ENCODE assay signal across 8 cellular contexts in genomic region chr3:11626084-11626463, GRCh38. TPM values are rescaled to one million over a fixed set of nuclear protein-coding genes. Genes with fewer than 3 reads are reported as not detected.
DNase-seq lines count a peak whose midpoint lies in the region; ATAC-seq lines count a peak whose summit lies in the region.
"Had no signal": no experiment of that assay in that cellular context is flagged by ENCODE, and none has a peak within 500 bp of the region (broad histone marks: within the 10 kb centered on the region; RNA-seq: fewer than 3 reads in every experiment).

No MANE protein-coding gene starts in this region.

- peaks cover 5% of the 10 kb centered on the region for H3K79me2 ChIP-seq in trophoblast cell (ENCODE audit: control insufficient read depth, insufficient read depth, low read length, poor library complexity)

- no peak overlapping the region for H2BK120ac ChIP-seq in trophoblast cell (ENCODE audit: insufficient read depth, low read length, poor library complexity)

- no peak overlapping the region for H4K8ac ChIP-seq in trophoblast cell (ENCODE audit: low read depth, low read length)

- H3K4ac ChIP-seq in trophoblast cell (ENCODE audit: low read depth, low read length) = peak overlapping the region; percentile 37

- no peak overlapping the region for H2AK5ac ChIP-seq in trophoblast cell (ENCODE audit: low read length)

- no peak overlapping the region for H2AFZ ChIP-seq in trophoblast cell (ENCODE audit: insufficient read depth, low read length, poor library complexity)

- H3K79me1 ChIP-seq in trophoblast cell (ENCODE audit: low read length) = no peaks in the 10 kb centered on the region

- H3K9me3 Mint-ChIP-seq in T-helper 1 cell treated with Interleukin-12 subunit alpha and Interleukin-12 subunit beta and Interleukin-4 antibody, amounts not matched to agents 30 μg/mL and 1 μg/mL, for 36 hours = peaks cover 3% of the 10 kb centered on the region

- no peak overlapping the region for H3K14ac ChIP-seq in trophoblast cell (ENCODE audit: low read length)

- H3K4me3 ChIP-seq in trophoblast cell (ENCODE audit: low read depth, low read length) (no peak overlapping the region), aorta (ENCODE audit: low read length in 2 of 2) (no peak overlapping the region)

- WGBS in trophoblast cell (ENCODE audit: extremely low coverage, insufficient coverage, insufficient read length) = no CpG with 5 or more reads among the region's 2 CpGs
- 7 to 47% methylated on average over 2 of the region's 2 CpGs for WGBS in aorta, 2 donors

- H3K9me3 ChIP-seq in trophoblast cell (ENCODE audit: insufficient read depth, low read depth, low read length) (no peaks in the 10 kb centered on the region), aorta (ENCODE audit: control insufficient read depth, low read length) (no peaks in the 10 kb centered on the region)

- no peak overlapping the region for H3K4me2 ChIP-seq in trophoblast cell (ENCODE audit: low read length)

- DNase-seq in trophoblast cell = peak in 1 of 2 donors; percentile 35
- DNase-seq in NCI-H146 treated with DMSO at 0.1 percent for 48 hours (lab: John Stamatoyannopoulos, UW; ENCODE audit: unreplicated experiment) = no peak
- DNase-seq in aorta = no peak
- DNase-seq: stimulated activated CD4-positive, alpha-beta T cell treated with anti-CD3 and anti-CD28 coated beads, Interleukin-4, amount 100 ng/mL, for 1 hour had no signal

- peak overlapping the region; percentile 89 for H3K27ac Mint-ChIP-seq in T-helper 1 cell treated with Interleukin-12 subunit alpha and Interleukin-12 subunit beta and Interleukin-4 antibody, amounts not matched to agents 30 μg/mL and 1 μg/mL, for 36 hours

- no peak overlapping the region for H3K23ac ChIP-seq in trophoblast cell (ENCODE audit: low read length)

- no peak overlapping the region for H3K9ac ChIP-seq in trophoblast cell (ENCODE audit: low read length)

- peak; percentile 56 for ATAC-seq in GM19043 (IDR thresholded peaks at IDR 0.05; ENCODE audit: low read depth, unreplicated experiment)
- peak; percentile 74 for ATAC-seq in HG02840 (IDR thresholded peaks at IDR 0.05; ENCODE audit: low FRiP score, unreplicated experiment)
- ATAC-seq in HG03159 (IDR thresholded peaks at IDR 0.05; ENCODE audit: unreplicated experiment) = no peak
- no peak for ATAC-seq in aorta (ENCODE audit: low FRiP score)

- H3K27ac ChIP-seq in trophoblast cell (ENCODE audit: low read depth, low read length) (no peak overlapping the region), aorta (ENCODE audit: low read depth in 1 of 2, low read length in 2 of 2) (no peak overlapping the region)

- H3K36me3 ChIP-seq in trophoblast cell (ENCODE audit: control insufficient read depth in 1 of 2, insufficient read depth in 2 of 2, low read length in 2 of 2) (no peaks in the 10 kb centered on the region), aorta (ENCODE audit: control insufficient read depth in 1 of 2, insufficient read depth in 2 of 2, low read length in 1 of 2) (no peaks in the 10 kb centered on the region)

- H3K27me3 ChIP-seq in trophoblast cell (ENCODE audit: insufficient read depth, low read length) (no peaks in the 10 kb centered on the region), aorta (ENCODE audit: control insufficient read depth in 1 of 2, insufficient read depth in 2 of 2, low read length in 1 of 2) (no peaks in the 10 kb centered on the region)

- no peak overlapping the region for H4K12ac ChIP-seq in trophoblast cell (ENCODE audit: low read depth, low read length)

- peaks cover 10% of the 10 kb centered on the region for H3K36me3 Mint-ChIP-seq in T-helper 1 cell treated with Interleukin-12 subunit alpha and Interleukin-12 subunit beta and Interleukin-4 antibody, amounts not matched to agents 30 μg/mL and 1 μg/mL, for 36 hours (ENCODE audit: low read depth)

- peak overlapping the region; percentile 49 for H3K4me3 Mint-ChIP-seq in T-helper 1 cell treated with Interleukin-12 subunit alpha and Interleukin-12 subunit beta and Interleukin-4 antibody, amounts not matched to agents 30 μg/mL and 1 μg/mL, for 36 hours

- peaks cover 43% of the 10 kb centered on the region for H3K4me1 Mint-ChIP-seq in T-helper 1 cell treated with Interleukin-12 subunit alpha and Interleukin-12 subunit beta and Interleukin-4 antibody, amounts not matched to agents 30 μg/mL and 1 μg/mL, for 36 hours (ENCODE audit: low read depth)

- no peaks in the 10 kb centered on the region for H3K27me3 Mint-ChIP-seq in T-helper 1 cell treated with Interleukin-12 subunit alpha and Interleukin-12 subunit beta and Interleukin-4 antibody, amounts not matched to agents 30 μg/mL and 1 μg/mL, for 36 hours (ENCODE audit: low read depth)

- H3K4me1 ChIP-seq in trophoblast cell (ENCODE audit: control insufficient read depth in 1 of 2, insufficient read depth in 2 of 2, low read length in 2 of 2) (peaks cover 3 to 6% of the 10 kb centered on the region in 2 experiments), aorta (ENCODE audit: control insufficient read depth in 1 of 2, insufficient read depth in 2 of 2, low read length in 2 of 2) (peaks cover 8 to 15% of the 10 kb centered on the region in 2 donors)

- H4K91ac ChIP-seq in trophoblast cell (ENCODE audit: low read depth, low read length) = no peak overlapping the region

- intact Hi-C loops in aorta (cut with DNase I) = no loop called here

- no peak overlapping the region for H2BK12ac ChIP-seq in trophoblast cell (ENCODE audit: low read length)

- H3K18ac ChIP-seq in trophoblast cell (ENCODE audit: low read length) = no peak overlapping the region

- H2BK5ac ChIP-seq in trophoblast cell (ENCODE audit: low read depth, low read length, poor library complexity) = no peak overlapping the region

RNA-seq across cellular contexts. Expression of gene VGLL4, which starts 17.6 kb away (rescaled TPM):
- polyA plus RNA-seq in trophoblast cell (2013) = 44.1 and 47.0 TPM in 2 replicates
- total RNA-seq in aorta = 100 to 1,000 TPM in 1 of 2 donors, 10 to 100 TPM in 1; 93.5 to 104 TPM
- polyA plus RNA-seq in aorta = 10 to 100 TPM; 44.7 to 47.8 TPM

Comparison
In these comparisons a context has a peak if more than half of its experiments do, and no peak if none do; other contexts are left out.
1. ATAC-seq: peak in GM19043 (single experiment) and HG02840 (single experiment); none in HG03159 (single experiment) and aorta (single experiment).